Comparison of ENCODE assay signal across 8 cellular contexts in genomic region chr5:159331099-159331973, GRCh38. TPM values are rescaled to one million over a fixed set of nuclear protein-coding genes. Genes with fewer than 3 reads are reported as not detected.
DNase-seq lines count a peak whose midpoint lies in the region; ATAC-seq and TF ChIP-seq lines count a peak whose summit lies in the region.

No MANE protein-coding gene starts in this region.

- ATAC-seq in HG03520 (IDR thresholded peaks at IDR 0.05; ENCODE audit: unreplicated experiment): peak; percentile 63
- peak; percentile 90 for ATAC-seq in activated naive CD8-positive, alpha-beta T cell treated with anti-CD3 and anti-CD28 coated beads, Interleukin-2, amount 10 ng/mL, durations not matched to agents 7 days and 5 days (ENCODE audit: low read depth)
- ATAC-seq in right cardiac atrium: peak; percentile 93 to 97
- ATAC-seq in HG03045 (IDR thresholded peaks at IDR 0.05; ENCODE audit: unreplicated experiment): no peak

- H3K27ac ChIP-seq in right cardiac atrium (ENCODE audit: low read length): no peak overlapping the region

- H3K4me1 Mint-ChIP-seq in activated naive CD8-positive, alpha-beta T cell treated with anti-CD3 and anti-CD28 coated beads, Interleukin-2, amount 10 ng/mL, durations not matched to agents 7 days and 5 days: peaks cover 10% of the 10 kb centered on the region

- DNase-seq in Ammon's horn (ENCODE audit: low spot score) (peak; percentile 32), T follicular helper cell (ENCODE audit: low read depth) (peak; percentile 61), right cardiac atrium (peak; percentile 72 to 89 (median 87)), skeletal muscle cell (ENCODE audit: low read depth) (no peak)
- DNase-seq in activated naive CD8-positive, alpha-beta T cell treated with anti-CD3 and anti-CD28 coated beads, Interleukin-2, amount 10 ng/mL, durations not matched to agents 7 days and 5 days: peak; percentile 84

- H3K27me3 ChIP-seq in right cardiac atrium (ENCODE audit: control insufficient read depth, insufficient read depth): peaks cover 2% of the 10 kb centered on the region

- peaks cover 37% of the 10 kb centered on the region for H3K27me3 Mint-ChIP-seq in activated naive CD8-positive, alpha-beta T cell treated with anti-CD3 and anti-CD28 coated beads, Interleukin-2, amount 10 ng/mL, durations not matched to agents 7 days and 5 days

- H3K4me3 ChIP-seq in right cardiac atrium (ENCODE audit: low read length) (peak overlapping the region; percentile 33), skeletal muscle cell (ENCODE audit: low read depth, low read length) (peak overlapping the region; percentile 49)

- no peaks in the 10 kb centered on the region for H3K4me1 ChIP-seq in right cardiac atrium (ENCODE audit: control insufficient read depth, insufficient read depth, low read length)

- H3K4me3 Mint-ChIP-seq in activated naive CD8-positive, alpha-beta T cell treated with anti-CD3 and anti-CD28 coated beads, Interleukin-2, amount 10 ng/mL, durations not matched to agents 7 days and 5 days: peak overlapping the region; percentile 68

- peak; percentile 27 for TF ChIP-seq POLR2A in GM19099 (IDR thresholded peaks at IDR 0.05; ENCODE audit: extremely low read depth, insufficient read length, low read depth)

- WGBS in right cardiac atrium: 5% methylated on average over 50 of the region's 50 CpGs

- no peaks in the 10 kb centered on the region for H3K9me3 ChIP-seq in right cardiac atrium (ENCODE audit: control insufficient read depth, low read length)

- H3K27ac Mint-ChIP-seq in activated naive CD8-positive, alpha-beta T cell treated with anti-CD3 and anti-CD28 coated beads, Interleukin-2, amount 10 ng/mL, durations not matched to agents 7 days and 5 days: peak overlapping the region; percentile 61

- H3K36me3 Mint-ChIP-seq in activated naive CD8-positive, alpha-beta T cell treated with anti-CD3 and anti-CD28 coated beads, Interleukin-2, amount 10 ng/mL, durations not matched to agents 7 days and 5 days: no peaks in the 10 kb centered on the region

- H3K9me3 Mint-ChIP-seq in activated naive CD8-positive, alpha-beta T cell treated with anti-CD3 and anti-CD28 coated beads, Interleukin-2, amount 10 ng/mL, durations not matched to agents 7 days and 5 days: no peaks in the 10 kb centered on the region

- POLR2A ChIA-PET in activated naive CD8-positive, alpha-beta T cell treated with anti-CD3 and anti-CD28 coated beads, Interleukin-2, amount 10 ng/mL, durations not matched to agents 7 days and 5 days (lab: Charles Lee): no interaction called here

- intact Hi-C loops in right cardiac atrium (cut with DNase I): loop anchor here in 1 of 4 donors (5.0 kb wide), 1 partner anchor 656 kb away; no protein-coding TSS in a partner anchor

RNA-seq across cellular contexts. Expression of gene IL12B, which starts 1.0 kb away (rescaled TPM):
- not detected for total RNA-seq in activated naive CD8-positive, alpha-beta T cell treated with anti-CD3 and anti-CD28 coated beads, Interleukin-2, amount 10 ng/mL, durations not matched to agents 7 days and 5 days
- not detected for total RNA-seq in right cardiac atrium
- not detected for polyA plus RNA-seq in right cardiac atrium
